1 cellular context compared by ENCODE assay signal in genomic region chr9:133459476-133460404, GRCh38.
TF ChIP-seq lines count a peak whose summit lies in the region.

TSS of gene CACFD1 (plus strand) at chr9:133459978. CDS start at chr9:133460067, 89 bp downstream.

TF ChIP-seq in HEK293, 187 proteins besides CTCF, POLR2A, EP300 and RAD21 (continued from another document):
- 0 out of 2 replicates have a peak, but pooled peaks have one; percentile 16 for TF ChIP-seq ZNF692 (tag by site-specific recombination; IDR thresholded peaks at IDR 0.05)
- peak; percentile 63; the same call in 1 of the 2 replicates for TF ChIP-seq ZBTB20 (tag by site-specific recombination; IDR thresholded peaks at IDR 0.05)
- peak; percentile 89 for TF ChIP-seq ZIC2 (tag by site-specific recombination; IDR thresholded peaks at IDR 0.05)
- TF ChIP-seq ZBTB6 (tag by site-specific recombination; IDR thresholded peaks at IDR 0.05): no peak
- peak; percentile 71 for TF ChIP-seq KLF10 (tag by site-specific recombination; IDR thresholded peaks at IDR 0.05)
- peak; percentile 56 for TF ChIP-seq ZEB2 (tag by site-specific recombination; IDR thresholded peaks at IDR 0.05)
- TF ChIP-seq SP2 (tag by site-specific recombination; IDR thresholded peaks at IDR 0.05): peak; percentile 79
- TF ChIP-seq ZNF777 (tag by site-specific recombination; IDR thresholded peaks at IDR 0.05; ENCODE audit: borderline replicate concordance): peak; percentile 99
- TF ChIP-seq SP3 (tag by site-specific recombination; IDR thresholded peaks at IDR 0.05): peak; percentile 87
- no peak for TF ChIP-seq ZBTB1 (tag by site-specific recombination; IDR thresholded peaks at IDR 0.05)
- TF ChIP-seq ZBTB8A (tag by site-specific recombination; IDR thresholded peaks at IDR 0.05): peak; percentile 97
- no peak for TF ChIP-seq ZNF416 (tag by site-specific recombination; IDR thresholded peaks at IDR 0.05)
- no peak for TF ChIP-seq ZNF391 (tag by site-specific recombination; IDR thresholded peaks at IDR 0.05; ENCODE audit: borderline replicate concordance, low read depth)
- TF ChIP-seq ZNF585B (tag by site-specific recombination; IDR thresholded peaks at IDR 0.05): no peak
- TF ChIP-seq ZNF610 (tag by site-specific recombination; IDR thresholded peaks at IDR 0.05; ENCODE audit: borderline replicate concordance): no peak
- no peak for TF ChIP-seq ZNF426 (tag by site-specific recombination; IDR thresholded peaks at IDR 0.05)
- TF ChIP-seq ZNF76 (tag by site-specific recombination; IDR thresholded peaks at IDR 0.05; ENCODE audit: borderline replicate concordance, low read depth): peak; percentile 93
- 0 out of 2 replicates have a peak, but pooled peaks have one; percentile 16 for TF ChIP-seq ZNF660 (tag by site-specific recombination; IDR thresholded peaks at IDR 0.05)
- no peak for TF ChIP-seq PRDM10 (tag by site-specific recombination; IDR thresholded peaks at IDR 0.05)
